Comparison of ENCODE assay signal across 8 cellular contexts in the genomic region with DNA sequence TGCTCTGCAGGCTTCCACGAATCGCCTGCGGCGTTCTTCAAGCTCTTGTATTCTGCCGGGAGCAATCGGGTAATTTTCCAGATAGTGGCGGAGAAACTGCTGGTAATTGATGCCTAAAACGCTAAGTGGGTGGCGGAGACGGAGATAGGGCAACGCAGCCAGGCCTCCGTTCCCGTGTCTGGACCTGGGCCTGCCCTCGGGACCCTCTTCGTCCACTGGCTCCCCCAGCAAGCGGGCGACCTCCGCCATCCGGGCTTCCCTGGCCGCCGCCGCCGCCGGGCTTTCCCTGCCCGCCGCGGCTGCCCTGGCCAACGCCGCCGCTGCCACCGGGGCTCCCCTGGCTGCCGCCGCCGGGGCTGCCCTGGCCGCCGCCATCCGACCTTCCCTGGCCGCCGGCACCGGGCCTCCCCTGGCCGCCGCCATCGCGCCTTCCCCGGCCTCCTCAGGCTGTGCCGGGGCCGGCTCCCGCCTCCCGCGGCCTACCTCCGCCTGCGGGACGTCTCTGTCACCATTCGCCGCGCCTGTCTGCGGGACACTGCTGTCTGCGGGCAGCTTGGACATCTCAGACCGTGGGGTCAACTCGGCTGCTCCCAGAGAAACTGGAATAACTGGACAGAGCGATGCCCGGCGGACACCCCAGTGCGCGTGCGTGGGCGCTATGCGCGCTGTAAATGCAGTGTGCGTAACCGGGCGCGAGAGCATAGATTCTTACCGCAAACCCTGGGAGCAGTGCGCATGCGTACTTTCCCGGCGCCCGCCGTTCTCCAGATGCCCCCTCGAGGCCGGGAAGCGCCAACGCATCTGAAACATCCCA. TPM values are rescaled to one million over a fixed set of nuclear protein-coding genes. Genes with fewer than 3 reads are reported as not detected.
DNase-seq lines count a peak whose midpoint lies in the region; ATAC-seq and TF ChIP-seq lines count a peak whose summit lies in the region.

TSS of gene EID2 (minus strand) at position 643 of the 814 bp plus-strand sequence. CDS start at position 561, 82 bp downstream.

- H3K27me3 ChIP-seq in BE2C (no peaks in the 10 kb centered on the region), layer of hippocampus (ENCODE audit: control insufficient read depth, insufficient read depth, low read length) (no peaks in the 10 kb centered on the region)

- H3K27ac ChIP-seq in coronary artery (peak within 1 kb of the TSS; percentile 93 to 97), layer of hippocampus (ENCODE audit: low read depth, low read length) (peak within 1 kb of the TSS; percentile 94)

- H3K4me3 ChIP-seq in BE2C (ENCODE audit: low read depth, low read length) (peak within 1 kb of the TSS; percentile 68), coronary artery (peak within 1 kb of the TSS; percentile 90)

- ATAC-seq in HG03460 (IDR thresholded peaks at IDR 0.05; ENCODE audit: unreplicated experiment): peak; percentile 86

- no peaks in the 10 kb centered on the region for H3K4me1 ChIP-seq in BE2C

- no peaks in the 10 kb centered on the region for H3K36me3 ChIP-seq in BE2C

- DNase-seq in BE2C: peak; percentile 94
- DNase-seq in GM19238 (ENCODE audit: insufficient read length, low spot score): peak; percentile 91
- DNase-seq in NCI-H524 treated with DMSO at 0.1 percent for 48 hours (lab: John Stamatoyannopoulos, UW): peak; percentile 78
- peak; percentile 97 for DNase-seq in activated CD4-positive, alpha-beta T cell treated with anti-CD3 and anti-CD28 coated beads for 48 hours
- DNase-seq in coronary artery (ENCODE audit: low spot score): peak; percentile 95
- peak; percentile 91 to 96 for DNase-seq in stimulated activated CD4-positive, alpha-beta T cell treated with anti-CD3 and anti-CD28 coated beads, Interleukin-1b, Interleukin-23, amount 100 ng/mL, for 4 hours (ENCODE audit: low read depth in 2 of 2)

- TF ChIP-seq CTCF in BE2C (IDR thresholded peaks at IDR 0.05; ENCODE audit: low read depth, low read length): peak; percentile 66
- peak; percentile 64 for TF ChIP-seq CTCF in coronary artery (IDR thresholded peaks at IDR 0.05)

- no peaks in the 10 kb centered on the region for H3K9me3 ChIP-seq in BE2C

RNA-seq across cellular contexts. Expression of gene EID2, which starts in this region (rescaled TPM):
- 57.4 TPM for polyA plus RNA-seq in BE2C (2012; ENCODE audit: insufficient read depth, insufficient read length, low read depth)

Comparison
In these comparisons a context has a peak if more than half of its experiments do, and no peak if none do; other contexts are left out.
1. Peak in every context shown above with its lines: DNase-seq, ATAC-seq, H3K4me3 ChIP-seq and H3K27ac ChIP-seq.